25 cellular contexts compared by ENCODE assay signal in genomic region chr5:91417219-91417618, GRCh38. TPM values are rescaled to one million over a fixed set of nuclear protein-coding genes. Genes with fewer than 3 reads are reported as not detected.
DNase-seq lines count a peak whose midpoint lies in the region; ATAC-seq, FAIRE-seq and TF ChIP-seq lines count a peak whose summit lies in the region.
"Had no signal": no experiment of that assay in that cellular context is flagged by ENCODE, and none has a peak within 500 bp of the region (broad histone marks: within the 10 kb centered on the region; RNA-seq: fewer than 3 reads in every experiment).

No MANE protein-coding gene starts in this region.

- FAIRE-seq in A549 (lab: Jason Lieb, UNC) (no peak), RCC 7860 (lab: Jason Lieb, UNC) (no peak)
- FAIRE-seq: H54 had no signal

- peaks cover 24% of the 10 kb centered on the region for H3K4me1 ChIP-seq in A549
- H3K4me1 ChIP-seq: Caco-2, right atrium auricular region had no signal

- no peak for TF ChIP-seq RAD21 in A549 (conservative IDR thresholded peaks at IDR 0.05 in 1 of 2, IDR thresholded peaks at IDR 0.05 in 1 of 2)

- H3K4me2 ChIP-seq in A549 = peak overlapping the region; percentile 37; the same call in 1 of the 3 replicates
- H3K4me2 ChIP-seq: BLaER1 had no signal

- no peak overlapping the region for H3K27ac ChIP-seq in A549
- H3K27ac ChIP-seq: BLaER1, right atrium auricular region, stomach had no signal

- H3K9me3 ChIP-seq in A549 = no peaks in the 10 kb centered on the region
- H3K9me3 ChIP-seq: BLaER1, Caco-2, right atrium auricular region, stomach had no signal

- CTCF ChIA-PET in A549 (lab: Yijun Ruan, JAX) = interaction anchor here (0.6 to 6.5 kb wide), 11 partner anchors 12 to 613 kb away, joined by 3 to 71 read pairs (median 4); no protein-coding TSS in a partner anchor

- no peak for TF ChIP-seq EP300 in A549 (IDR thresholded peaks at IDR 0.05)

- TF ChIP-seq CTCF in A549 (IDR thresholded peaks at IDR 0.05) = no peak

- POLR2A ChIA-PET in A549 (lab: Yijun Ruan, JAX) = interaction anchor here (0.9 to 1.0 kb wide), 2 partner anchors 12 to 34 kb away, joined by 3 read pairs; partner anchors contain the start of gene ARRDC3

- ATAC-seq in A549 (no peak), HG02870 (IDR thresholded peaks at IDR 0.05; ENCODE audit: unreplicated experiment) (peak; percentile 53), GM21360 (IDR thresholded peaks at IDR 0.05; ENCODE audit: unreplicated experiment) (no peak)
- ATAC-seq: activated T-cell treated with anti-CD3 and anti-CD28 coated beads, Interleukin-2, amount 50 U/mL, for 4 hours; left cardiac atrium had no signal

- DNase-seq in A549 (ENCODE audit: low read depth in 1 of 2, low spot score in 1 of 2) (no peak), brain pericyte (ENCODE audit: low read depth, low spot score) (peak; percentile 60), iris pigment epithelial cell (ENCODE audit: low read depth) (peak; percentile 91), pons (ENCODE audit: low spot score) (no peak), RCC 7860 (ENCODE audit: low spot score) (no peak)
- DNase-seq in activated CD4-positive, alpha-beta T cell treated with anti-CD3 and anti-CD28 coated beads for 4 hours = no peak
- DNase-seq: activated CD8-positive, alpha-beta memory T cell treated with anti-CD3 and anti-CD28 coated beads for 24 hours; activated naive CD4-positive, alpha-beta T cell treated with anti-CD3 and anti-CD28 coated beads for 36 hours; activated T-cell treated with anti-CD3 and anti-CD28 coated beads, Interleukin-2, amount 50 U/mL, for 4 hours; aorta; Caco-2; DND-41; effector CD4-positive, alpha-beta T cell; left cardiac atrium; NCI-H2029; NCI-H226; NCI-H82; nucleus accumbens; SHP77; stomach had no signal

- no peak for TF ChIP-seq POLR2A in A549 (IDR thresholded peaks at IDR 0.05; ENCODE audit: low read length)

- H3K4me3 ChIP-seq in A549 = no peak overlapping the region
- H3K4me3 ChIP-seq: BLaER1, right atrium auricular region, stomach had no signal

- WGBS in A549 (ENCODE audit: missing lambda C conversion rate) = 66% methylated on average over 3 of the region's 3 CpGs

TF ChIP-seq in A549, 52 proteins besides CTCF, POLR2A, EP300 and RAD21:
- TF ChIP-seq MAX (IDR thresholded peaks at IDR 0.05) (no peak), JUNB (IDR thresholded peaks at IDR 0.05) (no peak), ELK1 (IDR thresholded peaks at IDR 0.05; ENCODE audit: low read depth, low read length) (no peak), TFCP2L1 (CRISPR knock-in tag; IDR thresholded peaks at IDR 0.05) (no peak), CBX2 (IDR thresholded peaks at IDR 0.05; ENCODE audit: borderline replicate concordance, low read depth) (no peak), SMC3 (IDR thresholded peaks at IDR 0.05) (no peak), BHLHE40 (IDR thresholded peaks at IDR 0.05; ENCODE audit: low read depth, low read length) (no peak), HOXB13 (CRISPR knock-in tag; IDR thresholded peaks at IDR 0.05; ENCODE audit: low read depth) (no peak), HEYL (CRISPR knock-in tag; IDR thresholded peaks at IDR 0.05) (no peak), ZSCAN20 (CRISPR knock-in tag; IDR thresholded peaks at IDR 0.05) (no peak), ZC3H11A (IDR thresholded peaks at IDR 0.05) (no peak), REST (IDR thresholded peaks at IDR 0.05) (no peak), ZNF302 (CRISPR knock-in tag; IDR thresholded peaks at IDR 0.05) (no peak), NFE2L2 (conservative IDR thresholded peaks at IDR 0.05; ENCODE audit: low read length) (no peak), POLR2AphosphoS2 (conservative IDR thresholded peaks at IDR 0.05; ENCODE audit: low read length) (no peak)

RNA-seq across cellular contexts. Expression of gene ARRDC3, which starts 34.1 kb away (rescaled TPM):
- 32.4 and 36.3 TPM in 2 replicates for polyA plus RNA-seq in A549 (2011; rRNA removed)
- 6.1 and 7.0 TPM in 2 replicates for polyA plus RNA-seq in A549 (2012; cell fraction: cytosol; rRNA removed)
- 6.6 and 9.2 TPM in 2 replicates for polyA plus RNA-seq in A549 (2012; cell fraction: nucleus; rRNA removed)
- 8.0 to 9.9 TPM (median 9.6 TPM) in 3 replicates for polyA plus RNA-seq in A549 (2017; fragmentation: RNase III; extraction: RNeasy Plus Mini Kit Qiagen cat#74134 plus additional on column Dnase treatment)
- 82.3 and 82.9 TPM in 2 replicates for polyA minus RNA-seq in A549 (2011; rRNA and poly(A)+ RNA removed)

Comparison
In these comparisons a context has a peak if more than half of its experiments do, and no peak if none do; other contexts are left out.
1. DNase-seq: peak in brain pericyte (single experiment) and iris pigment epithelial cell (single experiment); none in A549 (0 of 2), pons (single experiment), activated CD4-positive, alpha-beta T cell treated with anti-CD3 and anti-CD28 coated beads for 4 hours (0 of 2) and RCC 7860 (single experiment).